ENCODE assay signal across 19 cellular contexts in genomic region chr12:83122623-83122934, GRCh38.
DNase-seq lines count a peak whose midpoint lies in the region; ATAC-seq, FAIRE-seq and TF ChIP-seq lines count a peak whose summit lies in the region.
"Had no signal": no experiment of that assay in that cellular context is flagged by ENCODE, and none has a peak within 500 bp of the region (broad histone marks: within the 10 kb centered on the region; RNA-seq: fewer than 3 reads in every experiment).

No MANE protein-coding gene starts in this region.

- no peak for DNase-seq in left ventricle myocardium superior
- DNase-seq in Right ventricle myocardium superior: no peak
- DNase-seq in activated CD8-positive, alpha-beta T cell treated with anti-CD3 and anti-CD28 coated beads for 36 hours: no peak
- no peak for DNase-seq in H54 (ENCODE audit: insufficient read length, low spot score)
- DNase-seq: CD4-positive, alpha-beta T cell; DMS79 treated with DMSO at 0.1 percent for 48 hours; GDM1; H9; MM.1S; NCI-H187 treated with DMSO at 0.1 percent for 48 hours; NCI-H446 treated with DMSO at 0.1 percent for 48 hours; NCI-H774 had no signal

- H3K4me1 Mint-ChIP-seq in brain (peaks cover 34% of the 10 kb centered on the region), nephron (peaks cover 26% of the 10 kb centered on the region)
- H3K4me1 Mint-ChIP-seq in activated CD8-positive, alpha-beta T cell treated with anti-CD3 and anti-CD28 coated beads for 36 hours (ENCODE audit: low read depth): no peaks in the 10 kb centered on the region
- H3K4me1 Mint-ChIP-seq: B cell had no signal

- H3K4me3 Mint-ChIP-seq in brain (peak overlapping the region in 1 of 5 experiments; percentile 69), nephron (peak overlapping the region in 2 of 3 experiments; percentile 28 to 34)
- H3K4me3 Mint-ChIP-seq in activated CD8-positive, alpha-beta T cell treated with anti-CD3 and anti-CD28 coated beads for 36 hours: no peak overlapping the region
- H3K4me3 Mint-ChIP-seq: B cell; CD4-positive, alpha-beta T cell; H9 had no signal

- CTCF ChIA-PET in activated CD8-positive, alpha-beta T cell treated with anti-CD3 and anti-CD28 coated beads for 36 hours (lab: Charles Lee): no interaction called here

- ATAC-seq in left ventricle myocardium superior: peak; percentile 35
- no peak for ATAC-seq in Right ventricle myocardium superior (ENCODE audit: poor library complexity)
- no peak for ATAC-seq in GM18520 (IDR thresholded peaks at IDR 0.05; ENCODE audit: unreplicated experiment)
- ATAC-seq in activated CD8-positive, alpha-beta T cell treated with anti-CD3 and anti-CD28 coated beads for 36 hours: no peak
- ATAC-seq in GM18511 (IDR thresholded peaks at IDR 0.05; ENCODE audit: unreplicated experiment): no peak
- ATAC-seq: HepG2 had no signal

- intact Hi-C loops in left ventricle myocardium superior (cut with micrococcal nuclease): no loop called here
- intact Hi-C loops in Right ventricle myocardium superior (cut with DNase I): no loop called here
- intact Hi-C loops in activated CD8-positive, alpha-beta T cell treated with anti-CD3 and anti-CD28 coated beads for 36 hours (cut with micrococcal nuclease): no loop called here

- TF ChIP-seq CTCF in brain (conservative IDR thresholded peaks at IDR 0.05) (no peak), nephron (IDR thresholded peaks at IDR 0.05; ENCODE audit: unreplicated experiment in 3 of 3) (no peak)
- no peak for TF ChIP-seq CTCF in activated CD8-positive, alpha-beta T cell treated with anti-CD3 and anti-CD28 coated beads for 36 hours (IDR thresholded peaks at IDR 0.05)

- H3K27ac Mint-ChIP-seq in brain (peak overlapping the region in 3 of 5 experiments; percentile 40 to 87 (median 78)), nephron (peak overlapping the region in 2 of 3 experiments; percentile 39 to 89)
- no peak overlapping the region for H3K27ac Mint-ChIP-seq in activated CD8-positive, alpha-beta T cell treated with anti-CD3 and anti-CD28 coated beads for 36 hours
- H3K27ac Mint-ChIP-seq: B cell; CD4-positive, alpha-beta T cell had no signal

- POLR2A ChIA-PET in activated CD8-positive, alpha-beta T cell treated with anti-CD3 and anti-CD28 coated beads for 36 hours (lab: Charles Lee): no interaction called here

- no peak for TF ChIP-seq POLR2A in H54 (IDR thresholded peaks at IDR 0.05; ENCODE audit: low read depth, low read length)

- peaks cover 10 to 32% (median 27%) of the 10 kb centered on the region in 5 experiments for H3K9me3 Mint-ChIP-seq in brain
- peaks cover 26% of the 10 kb centered on the region for H3K9me3 Mint-ChIP-seq in nephron
- peaks cover 2% of the 10 kb centered on the region for H3K9me3 Mint-ChIP-seq in activated CD8-positive, alpha-beta T cell treated with anti-CD3 and anti-CD28 coated beads for 36 hours
- H3K9me3 Mint-ChIP-seq: CD4-positive, alpha-beta T cell had no signal

- H3K27me3 Mint-ChIP-seq in brain (no peaks in the 10 kb centered on the region), nephron (ENCODE audit: low read depth) (no peaks in the 10 kb centered on the region)
- H3K27me3 Mint-ChIP-seq in activated CD8-positive, alpha-beta T cell treated with anti-CD3 and anti-CD28 coated beads for 36 hours: no peaks in the 10 kb centered on the region
- H3K27me3 Mint-ChIP-seq: B cell; CD4-positive, alpha-beta T cell had no signal

- FAIRE-seq in H54 (lab: Jason Lieb, UNC): no peak
- FAIRE-seq: A204.1, HepG2 had no signal

- peaks cover 35% of the 10 kb centered on the region for H3K36me3 Mint-ChIP-seq in brain
- peaks cover 14% of the 10 kb centered on the region for H3K36me3 Mint-ChIP-seq in nephron (ENCODE audit: low read depth)
- no peaks in the 10 kb centered on the region for H3K36me3 Mint-ChIP-seq in activated CD8-positive, alpha-beta T cell treated with anti-CD3 and anti-CD28 coated beads for 36 hours (ENCODE audit: low read depth)
